ENCODE assay signal across 8 cellular contexts in the genomic region with DNA sequence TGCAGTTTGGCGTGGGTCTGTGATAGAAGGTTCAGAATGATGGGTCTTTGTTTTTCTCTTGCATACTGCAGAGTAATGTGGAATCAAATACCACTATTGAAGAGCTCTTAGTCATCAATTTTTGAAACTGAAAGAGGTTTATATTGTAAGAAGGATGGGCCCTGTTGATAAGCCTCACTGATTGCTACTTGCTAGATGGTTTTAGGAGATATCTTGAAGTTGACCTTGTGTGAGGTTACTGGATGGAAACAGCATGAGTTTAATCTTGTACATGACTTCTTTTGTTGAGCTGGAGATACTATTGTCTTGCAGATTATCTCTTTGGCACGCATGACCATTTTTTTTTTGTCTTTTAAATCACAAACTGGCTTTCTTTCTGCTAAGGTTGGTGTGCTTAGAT.
DNase-seq lines count a peak whose midpoint lies in the region; ATAC-seq and TF ChIP-seq lines count a peak whose summit lies in the region.
"Had no signal": no experiment of that assay in that cellular context is flagged by ENCODE, and none has a peak within 500 bp of the region (broad histone marks: within the 10 kb centered on the region; RNA-seq: fewer than 3 reads in every experiment).

No MANE protein-coding gene starts in this region.

- no peak overlapping the region for H3K4me3 Mint-ChIP-seq in nephron

- TF ChIP-seq CTCF in nephron (IDR thresholded peaks at IDR 0.05; ENCODE audit: unreplicated experiment in 3 of 3) = no peak

- no peaks in the 10 kb centered on the region for H3K9me3 Mint-ChIP-seq in nephron

- DNase-seq in NCI-H2227 (lab: John Stamatoyannopoulos, UW; ENCODE audit: unreplicated experiment) (peak; percentile 81), NCI-H2029 (lab: John Stamatoyannopoulos, UW) (no peak), SHP77 (lab: John Stamatoyannopoulos, UW) (no peak)
- DNase-seq: NCI-H2081 had no signal

- H3K36me3 Mint-ChIP-seq in nephron (ENCODE audit: low read depth) = peaks cover 3% of the 10 kb centered on the region

- ATAC-seq in GM19043 (IDR thresholded peaks at IDR 0.05; ENCODE audit: low read depth, unreplicated experiment) (peak; percentile 80), HG02678 (IDR thresholded peaks at IDR 0.05; ENCODE audit: unreplicated experiment) (peak; percentile 82), HG03045 (IDR thresholded peaks at IDR 0.05; ENCODE audit: unreplicated experiment) (no peak)

- H3K27me3 Mint-ChIP-seq in nephron (ENCODE audit: low read depth) = no peaks in the 10 kb centered on the region

- peaks cover 27% of the 10 kb centered on the region for H3K4me1 Mint-ChIP-seq in nephron

- H3K27ac Mint-ChIP-seq in nephron = peak overlapping the region; percentile 41 to 57 (median 48)
